6 cellular contexts compared by ENCODE assay signal in genomic region chr18:26637983-26638382, GRCh38.
"Had no signal": no experiment of that assay in that cellular context is flagged by ENCODE, and none has a peak within 500 bp of the region (broad histone marks: within the 10 kb centered on the region; RNA-seq: fewer than 3 reads in every experiment).

No MANE protein-coding gene starts in this region.

- H3K27ac Mint-ChIP-seq: GM23338, H9, IgD-negative memory B cell had no signal

- H3K36me3 Mint-ChIP-seq: IgD-negative memory B cell had no signal

- ATAC-seq: GM23338, HepG2 had no signal

- H3K4me3 Mint-ChIP-seq: GM23338, H9, IgD-negative memory B cell had no signal

- H3K27ac ChIP-seq: HL-60 had no signal

- H3K9me3 Mint-ChIP-seq: GM23338, H9, IgD-negative memory B cell had no signal

- H3K4me1 Mint-ChIP-seq: GM23338, H9 had no signal

- H3K4me3 ChIP-seq: GM23338 had no signal

- DNase-seq: H9, HCEC 1CT had no signal
